In the genomic region with DNA sequence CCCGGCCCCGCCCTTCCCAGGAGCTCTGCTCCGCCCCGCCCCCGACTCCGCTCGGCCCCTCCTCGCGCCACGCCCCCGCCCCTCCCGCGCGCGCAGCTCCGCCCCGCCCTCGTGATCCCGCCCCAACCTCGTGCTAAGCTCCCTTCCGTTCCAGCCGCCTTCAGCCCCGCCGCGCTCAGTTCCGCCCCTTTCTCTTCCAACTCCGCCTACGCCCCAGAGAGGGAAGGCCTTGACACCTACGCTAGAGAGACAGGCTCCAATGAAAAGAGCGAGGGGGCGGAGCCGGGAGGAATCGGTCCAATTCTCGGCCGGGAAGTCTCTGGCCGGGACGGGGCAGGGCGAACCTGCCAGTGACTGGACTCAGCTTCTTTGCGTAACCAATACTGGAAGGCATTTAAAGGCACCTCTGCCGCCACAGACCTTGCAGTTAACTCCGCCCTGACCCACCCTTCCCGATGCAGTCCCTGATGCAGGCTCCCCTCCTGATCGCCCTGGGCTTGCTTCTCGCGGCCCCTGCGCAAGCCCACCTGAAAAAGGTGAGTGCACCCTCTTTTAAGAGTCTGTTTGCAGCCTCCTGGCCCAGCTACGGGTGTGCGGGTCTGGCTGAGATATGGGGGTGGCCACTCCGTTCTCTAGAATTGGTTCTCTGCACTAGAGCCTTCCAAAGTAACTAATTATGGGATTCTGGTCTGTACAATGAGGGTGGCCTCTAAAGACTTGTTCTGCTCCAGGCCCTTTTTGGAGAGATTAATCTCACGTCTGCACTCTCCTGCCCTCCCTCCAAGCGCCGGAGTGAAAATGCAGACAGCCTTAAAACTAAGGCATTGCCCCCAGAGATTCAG, we compare ENCODE assay signal across 8 cellular contexts. TPM values are rescaled to one million over a fixed set of nuclear protein-coding genes. Genes with fewer than 3 reads are reported as not detected.
DNase-seq lines count a peak whose midpoint lies in the region; ATAC-seq, FAIRE-seq and TF ChIP-seq lines count a peak whose summit lies in the region.

A gene (plus strand): TSS at position 424 of the 842 bp plus-strand sequence. CDS start 32 bp downstream, at position 456.

- H3K79me2 ChIP-seq in astrocyte (ENCODE audit: insufficient read depth, low read length) = peaks cover 5% of the 10 kb centered on the region

- peaks cover 11% of the 10 kb centered on the region for H3K4me1 Mint-ChIP-seq in astrocyte (ENCODE audit: low read depth, unreplicated experiment)

- peaks cover 10% of the 10 kb centered on the region for H3K27me3 Mint-ChIP-seq in astrocyte (ENCODE audit: low read depth, unreplicated experiment)

- no peaks in the 10 kb centered on the region for H4K20me1 ChIP-seq in astrocyte (ENCODE audit: insufficient read depth, low read length)

- H3K9ac ChIP-seq in astrocyte (ENCODE audit: low read length) = peak within 1 kb of the TSS; percentile 82

- ATAC-seq in GM18505 (IDR thresholded peaks at IDR 0.05; ENCODE audit: unreplicated experiment) (peak; percentile 81), HG02973 (IDR thresholded peaks at IDR 0.05; ENCODE audit: unreplicated experiment) (peak; percentile 78), right cardiac atrium (peak; percentile 97)

- DNase-seq in NCI-H2029 (lab: John Stamatoyannopoulos, UW) = peak; percentile 99
- peak; percentile 98 for DNase-seq in T-helper 22 cell (ENCODE audit: low read depth)
- DNase-seq in astrocyte (ENCODE audit: low read depth) = peak; percentile 98
- peak; percentile 99 to 100 (median 99) for DNase-seq in right cardiac atrium
- peak; percentile 97 for DNase-seq in pulmonary artery endothelial cell (ENCODE audit: low read depth, low spot score)
- DNase-seq in uterus = peak; percentile 99 to 100

- peaks cover 2% of the 10 kb centered on the region for H3K9me3 Mint-ChIP-seq in astrocyte (ENCODE audit: unreplicated experiment)

- H3K4me1 ChIP-seq in astrocyte (ENCODE audit: insufficient read depth, low read length) (peaks cover 7% of the 10 kb centered on the region), right cardiac atrium (ENCODE audit: control insufficient read depth, insufficient read depth, low read length) (peaks cover 5% of the 10 kb centered on the region), uterus (peaks cover 0 to 4% of the 10 kb centered on the region in 2 donors)

- peak within 1 kb of the TSS; percentile 98 for H3K4me2 ChIP-seq in astrocyte (ENCODE audit: low read length)

- H3K36me3 ChIP-seq in astrocyte (ENCODE audit: insufficient read depth, low read length) (no peaks in the 10 kb centered on the region), uterus (no peaks in the 10 kb centered on the region)

- under 1% methylated on average over 52 of the region's 52 CpGs for WGBS in right cardiac atrium

- no peak for TF ChIP-seq CTCF in astrocyte (IDR thresholded peaks at IDR 0.05; ENCODE audit: insufficient read depth, low read depth, low read length)
- no peak for TF ChIP-seq CTCF in uterus (IDR thresholded peaks at IDR 0.05)

- H3K4me3 ChIP-seq in astrocyte (ENCODE audit: insufficient read depth, low read depth, low read length) = peak within 1 kb of the TSS; percentile 83
- peak within 1 kb of the TSS; percentile 88 for H3K4me3 ChIP-seq in right cardiac atrium (ENCODE audit: low read length)
- peak within 1 kb of the TSS; percentile 72 to 87 for H3K4me3 ChIP-seq in uterus

- peak within 1 kb of the TSS; percentile 95 for H2AFZ ChIP-seq in astrocyte (ENCODE audit: low read depth, low read length)

- intact Hi-C loops in right cardiac atrium (cut with DNase I) (no loop called here), uterus (cut with DNase I; ENCODE audit: low total_unique reads) (no loop called here)

- H3K27ac ChIP-seq in astrocyte (ENCODE audit: low read depth, low read length) (peak within 1 kb of the TSS; percentile 46), right cardiac atrium (ENCODE audit: low read length) (peak within 1 kb of the TSS; percentile 86), uterus (peak within 1 kb of the TSS; percentile 77)

- FAIRE-seq in astrocyte (lab: Jason Lieb, UNC) = peak; percentile 41

- H3K9me3 ChIP-seq in astrocyte (ENCODE audit: insufficient read depth, low read depth, low read length) (no peaks in the 10 kb centered on the region), right cardiac atrium (ENCODE audit: control insufficient read depth, low read length) (no peaks in the 10 kb centered on the region), uterus (no peaks in the 10 kb centered on the region)

- H3K27me3 ChIP-seq in astrocyte (ENCODE audit: insufficient read depth, low read length) (peaks cover 2% of the 10 kb centered on the region), right cardiac atrium (ENCODE audit: control insufficient read depth, insufficient read depth) (no peaks in the 10 kb centered on the region), uterus (no peaks in the 10 kb centered on the region)

- no peaks in the 10 kb centered on the region for H3K36me3 Mint-ChIP-seq in astrocyte (ENCODE audit: low read depth, unreplicated experiment)

- H3K27ac Mint-ChIP-seq in astrocyte (ENCODE audit: unreplicated experiment) = peak within 1 kb of the TSS; percentile 88

- peak; percentile 94 for TF ChIP-seq POLR2A in GM18505 (IDR thresholded peaks at IDR 0.05; ENCODE audit: borderline replicate concordance, extremely low read depth, insufficient read depth, insufficient read length)
- peak; percentile 67 to 82 for TF ChIP-seq POLR2A in uterus (IDR thresholded peaks at IDR 0.05)

- peak within 1 kb of the TSS; percentile 88 for H3K4me3 Mint-ChIP-seq in astrocyte (ENCODE audit: unreplicated experiment)

RNA-seq across cellular contexts. Expression of the gene that starts here (rescaled TPM):
- 19.5 and 23.4 TPM in 2 replicates for total RNA-seq in astrocyte
- total RNA-seq in right cardiac atrium = 10 to 100 TPM; 30.1 to 43.4 (median 35.3) TPM
- 27.7 TPM for polyA plus RNA-seq in right cardiac atrium
- 15.6 and 18.5 TPM in 2 replicates for total RNA-seq in pulmonary artery endothelial cell
- 10 to 100 TPM; 14.7 to 33.8 (median 23.8) TPM for total RNA-seq in uterus

Comparison
In these comparisons a context has a peak if more than half of its experiments do, and no peak if none do; other contexts are left out.
1. Peak in every context shown above with its lines: DNase-seq, ATAC-seq, H3K4me3 ChIP-seq and H3K27ac ChIP-seq.